Comparison of ENCODE assay signal across 1 cellular context in genomic region chr6:159968295-159969203, GRCh38.
TF ChIP-seq lines count a peak whose summit lies in the region.

TSS of gene IGF2R (plus strand) at chr6:159969082. CDS start at chr6:159969247, 165 bp downstream.

TF ChIP-seq in K562, 482 proteins besides CTCF, POLR2A, EP300 and RAD21 (continued from another document):
- TF ChIP-seq CUX1 (CRISPR knock-in tag; IDR thresholded peaks at IDR 0.05) (no peak), TCF3 (CRISPR knock-in tag; IDR thresholded peaks at IDR 0.05) (no peak; the same call in 1 of the 2 replicates), SIN3A (IDR thresholded peaks at IDR 0.05; ENCODE audit: borderline replicate concordance in 2 of 2, control insufficient read depth in 1 of 2, low read depth in 2 of 2, low read length in 2 of 2) (peak; percentile 79 to 87; a peak in 3 of 4 replicates), NFYB (IDR thresholded peaks at IDR 0.05; ENCODE audit: extremely low read depth, insufficient read length) (no peak), ZNF511 (CRISPR knock-in tag; IDR thresholded peaks at IDR 0.05) (no peak), TBP (optimal IDR thresholded peaks at IDR 0.05; ENCODE audit: low read depth, low read length) (peak; percentile 82), MED1 (CRISPR knock-in tag; IDR thresholded peaks at IDR 0.05; ENCODE audit: borderline replicate concordance) (no peak), ZC3H8 (IDR thresholded peaks at IDR 0.05) (no peak), SREBF2 (CRISPR knock-in tag; IDR thresholded peaks at IDR 0.05) (no peak), GABPB1 (CRISPR knock-in tag; IDR thresholded peaks at IDR 0.05) (peak; percentile 60), TEAD1 (CRISPR knock-in tag; IDR thresholded peaks at IDR 0.05) (peak in 1 of 2 experiments; percentile 65; a peak in 1 of 4 replicates), SNRNP70 (optimal IDR thresholded peaks at IDR 0.05; ENCODE audit: low read depth, low read length) (no peak), HSF4 (CRISPR knock-in tag; IDR thresholded peaks at IDR 0.05; ENCODE audit: borderline replicate concordance) (no peak), SIX5 (IDR thresholded peaks at IDR 0.05; ENCODE audit: borderline replicate concordance in 1 of 2, insufficient read depth in 1 of 2, low read depth in 1 of 2, low read length in 2 of 2) (no peak), ZNF449 (CRISPR knock-in tag; IDR thresholded peaks at IDR 0.05) (no peak), U2AF1 (optimal IDR thresholded peaks at IDR 0.05; ENCODE audit: low read depth, low read length) (no peak), MYC (IDR thresholded peaks at IDR 0.05; ENCODE audit: low read depth, low read length) (peak; percentile 35; the same call in 1 of the 2 replicates), MYC (CRISPR knock-in tag; IDR thresholded peaks at IDR 0.05; ENCODE audit: borderline replicate concordance, low read depth) (no peak)
